In genomic region chr6:134295953-134296553, GRCh38 we compare ENCODE assay signal across 7 cellular contexts. TPM values are rescaled to one million over a fixed set of nuclear protein-coding genes. Genes with fewer than 3 reads are reported as not detected.
DNase-seq lines count a peak whose midpoint lies in the region; ATAC-seq and TF ChIP-seq lines count a peak whose summit lies in the region.

No MANE protein-coding gene starts in this region.

- no peak for TF ChIP-seq CTCF in IMR-90 (conservative IDR thresholded peaks at IDR 0.05; ENCODE audit: low read depth, low read length)

- H3K4me2 ChIP-seq in IMR-90 (ENCODE audit: low read depth, low read length), result peak overlapping the region; percentile 66

- BruUV-seq in IMR-90 (replicated peaks; lab: Mats Ljungman, UMichigan), result no TSS peak

- peak overlapping the region; percentile 80 to 96 for H4K8ac ChIP-seq in IMR-90 (ENCODE audit: low read depth in 2 of 2, low read length in 2 of 2)

- H3K9me1 ChIP-seq in IMR-90 (ENCODE audit: insufficient read depth, low read length), result peaks cover 3% of the 10 kb centered on the region

- POLR2A ChIA-PET in IMR-90 (lab: Charles Lee; ENCODE audit: unreplicated experiment), result no interaction called here

- H3K27ac ChIP-seq in IMR-90 (ENCODE audit: insufficient read depth, low read length), result peak overlapping the region; percentile 96

- H2AK5ac ChIP-seq in IMR-90 (ENCODE audit: low read depth, low read length), result peak overlapping the region; percentile 93

- no peaks in the 10 kb centered on the region for H3K36me3 ChIP-seq in IMR-90 (ENCODE audit: control insufficient read depth, insufficient read depth, low read length)

- dilution Hi-C loops in IMR-90 (cut with HindIII; ENCODE audit: low sequenced_read_pairs, unreplicated experiment), result no loop called here

- peak overlapping the region; percentile 83 for H3K23ac ChIP-seq in IMR-90 (ENCODE audit: low read depth, low read length)

- H4K20me1 ChIP-seq in IMR-90 (ENCODE audit: insufficient read depth, low read length), result no peaks in the 10 kb centered on the region

- CTCF ChIA-PET in IMR-90 (lab: Yijun Ruan, JAX), result interaction anchor here (1.1 kb wide), 1 partner anchor 67 kb away, joined by 3 read pairs; no protein-coding TSS in a partner anchor

- no peaks in the 10 kb centered on the region for H3K27me3 ChIP-seq in IMR-90 (ENCODE audit: control insufficient read depth, insufficient read depth, low read length)

- peaks cover 14% of the 10 kb centered on the region for H3K4me1 ChIP-seq in IMR-90 (ENCODE audit: control insufficient read depth, insufficient read depth, low read length)

- peak; percentile 14 for TF ChIP-seq RAD21 in IMR-90 (IDR thresholded peaks at IDR 0.05; ENCODE audit: low read length)

- no peak overlapping the region for H3K4me3 ChIP-seq in IMR-90 (ENCODE audit: insufficient read depth, low read depth, low read length)

- H3K18ac ChIP-seq in IMR-90 (ENCODE audit: low read depth, low read length), result peak overlapping the region; percentile 99

- H3K79me1 ChIP-seq in IMR-90 (ENCODE audit: low read depth in 1 of 2, low read length in 2 of 2), result no peaks in the 10 kb centered on the region

- in situ Hi-C loops in IMR-90 (cut with MboI; ENCODE audit: low sequenced_read_pairs), result no loop called here

- peak overlapping the region; percentile 70 for H3K9ac ChIP-seq in IMR-90 (ENCODE audit: low read depth, low read length)

- peak overlapping the region; percentile 93 for H3K14ac ChIP-seq in IMR-90 (replicated peaks; ENCODE audit: low read depth, low read length)

- peak overlapping the region; percentile 98 for H4K5ac ChIP-seq in IMR-90 (ENCODE audit: low read depth, low read length)

- peak overlapping the region; percentile 96 for H2BK15ac ChIP-seq in IMR-90 (ENCODE audit: low read depth, low read length)

- peak overlapping the region; percentile 98 for H2BK5ac ChIP-seq in IMR-90 (ENCODE audit: low read depth, low read length, poor library complexity, severe bottlenecking)

- intact Hi-C loops in IMR-90 (cut with micrococcal nuclease), result loop anchor here (1.0 to 5.0 kb wide), 4 partner anchors 121 to 526 kb away; no protein-coding TSS in a partner anchor

- no peaks in the 10 kb centered on the region for H3K9me3 ChIP-seq in IMR-90 (ENCODE audit: control insufficient read depth, insufficient read depth, low read length)

- H3K56ac ChIP-seq in IMR-90 (ENCODE audit: extremely low read depth, insufficient read depth, low read length), result peak overlapping the region; percentile 81; the same call in 1 of the 2 replicates

- no CpG with 5 or more reads among the region's 6 CpGs for WGBS in IMR-90 (ENCODE audit: extremely low coverage in 2 of 2, insufficient read length in 1 of 2), 2 experiments

- TF ChIP-seq POLR2A in IMR-90 (IDR thresholded peaks at IDR 0.05; ENCODE audit: low read depth, low read length), result peak; percentile 40

- H2BK120ac ChIP-seq in IMR-90 (ENCODE audit: low read depth, low read length), result peak overlapping the region; percentile 98

- H3K4ac ChIP-seq in IMR-90 (ENCODE audit: low read depth, low read length), result peak overlapping the region; percentile 95

- ATAC-seq in GM19395 (IDR thresholded peaks at IDR 0.05; ENCODE audit: unreplicated experiment) (peak; percentile 72), IMR-90 (ENCODE audit: low read depth) (peak; percentile 95), HG03571 (IDR thresholded peaks at IDR 0.05; ENCODE audit: unreplicated experiment) (no peak)

- H4K91ac ChIP-seq in IMR-90 (ENCODE audit: insufficient read depth, low read depth, low read length), result peak overlapping the region; percentile 96

- DNase-seq in IMR-90 (peak; percentile 100), amniotic stem cell (lab: John Stamatoyannopoulos, UW) (peak; percentile 77), iPS-NIHi11 (ENCODE audit: low spot score) (peak; percentile 26), superior temporal gyrus (ENCODE audit: extremely low spot score) (peak; percentile 77), NCI-H345 treated with DMSO at 0.1 percent for 48 hours (lab: John Stamatoyannopoulos, UW; ENCODE audit: unreplicated experiment) (no peak)

- H2AK9ac ChIP-seq in IMR-90 (replicated peaks; ENCODE audit: low read depth, low read length, poor library complexity), result peak overlapping the region; percentile 42

- H2BK20ac ChIP-seq in IMR-90 (ENCODE audit: low read depth, low read length), result peak overlapping the region; percentile 97

- peak overlapping the region; percentile 15 for H2AFZ ChIP-seq in IMR-90 (replicated peaks; ENCODE audit: low read length, poor library complexity)

TF ChIP-seq in IMR-90, 13 proteins besides CTCF, POLR2A, EP300 and RAD21:
- TF ChIP-seq SMC3 (IDR thresholded peaks at IDR 0.05; ENCODE audit: low read depth, low read length) (no peak), MAZ (IDR thresholded peaks at IDR 0.05; ENCODE audit: borderline replicate concordance, low read depth, low read length) (peak; percentile 31; the same call in 1 of the 2 replicates), USF2 (IDR thresholded peaks at IDR 0.05; ENCODE audit: low read depth, low read length) (peak; percentile 85), RFX5 (IDR thresholded peaks at IDR 0.05; ENCODE audit: low read depth, low read length) (no peak), NFE2L2 (IDR thresholded peaks at IDR 0.05; ENCODE audit: low read depth, low read length) (peak; percentile 55; the same call in 1 of the 2 replicates), CHD1 (IDR thresholded peaks at IDR 0.05; ENCODE audit: low read depth, low read length) (no peak), ELK1 (IDR thresholded peaks at IDR 0.05; ENCODE audit: borderline replicate concordance, low read depth, low read length) (no peak), MAFK (IDR thresholded peaks at IDR 0.05; ENCODE audit: low read depth, low read length) (peak; percentile 39; the same call in 1 of the 2 replicates), RCOR1 (IDR thresholded peaks at IDR 0.05; ENCODE audit: insufficient replicate concordance, low read length) (no peak), FOS (IDR thresholded peaks at IDR 0.05; ENCODE audit: low read depth, low read length) (peak; percentile 96), BHLHE40 (IDR thresholded peaks at IDR 0.05; ENCODE audit: low read depth, low read length) (peak; percentile 59), MXI1 (IDR thresholded peaks at IDR 0.05; ENCODE audit: borderline replicate concordance, low read depth, low read length) (no peak), CEBPB (IDR thresholded peaks at IDR 0.05; ENCODE audit: low read depth, low read length) (peak; percentile 67)

RNA-seq across cellular contexts. Expression of gene SGK1, which starts 21.9 kb away (rescaled TPM):
- total RNA-seq in IMR-90 (2012; rRNA removed), result 121 and 211 TPM in 2 replicates
- polyA plus RNA-seq in IMR-90 (2012; rRNA removed), result 255 and 410 TPM in 2 replicates
- 111 and 118 TPM in 2 replicates for polyA plus RNA-seq in IMR-90 (2012; cell fraction: cytosol; rRNA removed)
- polyA plus RNA-seq in IMR-90 (2012; cell fraction: nucleus; rRNA removed; ENCODE audit: low replicate concordance), result 701 and 2,036 TPM in 2 replicates
